Comparison of ENCODE assay signal across 13 cellular contexts in the genomic region with DNA sequence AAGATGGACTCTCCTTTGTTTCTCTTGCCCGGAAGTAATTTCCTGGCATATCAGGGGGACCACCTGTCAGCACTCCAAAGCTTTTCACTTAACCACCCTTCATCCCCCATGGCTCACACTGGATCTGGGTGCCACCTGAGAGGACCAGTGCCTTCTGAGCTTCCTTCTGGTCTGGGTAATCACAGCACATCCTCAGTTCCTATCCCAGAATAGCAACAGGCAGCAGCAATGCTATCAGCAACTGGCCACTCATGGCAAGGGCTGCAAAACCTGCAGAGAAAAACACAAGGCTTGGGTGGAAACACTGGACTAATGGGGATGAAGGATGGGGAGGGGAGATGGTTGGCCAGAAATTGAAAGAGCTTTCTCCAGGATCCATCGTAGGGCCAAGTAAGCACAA. TPM values are rescaled to one million over a fixed set of nuclear protein-coding genes. Genes with fewer than 3 reads are reported as not detected.
"Had no signal": no experiment of that assay in that cellular context is flagged by ENCODE, and none has a peak within 500 bp of the region (broad histone marks: within the 10 kb centered on the region; RNA-seq: fewer than 3 reads in every experiment).

No MANE protein-coding gene starts in this region.

- H3K4me1 ChIP-seq: testis had no signal

- H3K4me3 ChIP-seq: testis had no signal

- H3K27ac ChIP-seq: testis had no signal

- H3K9me3 Mint-ChIP-seq: stimulated activated naive CD8-positive, alpha-beta T cell treated with anti-CD3 and anti-CD28 coated beads, Interleukin-15, amount 100 ng/mL, for 72 hours had no signal

- H3K27me3 Mint-ChIP-seq: activated CD8-positive, alpha-beta T cell treated with anti-CD3 and anti-CD28 coated beads for 36 hours; stimulated activated naive CD8-positive, alpha-beta T cell treated with anti-CD3 and anti-CD28 coated beads, Interleukin-15, amount 100 ng/mL, for 72 hours had no signal

- H3K27ac Mint-ChIP-seq: activated CD8-positive, alpha-beta T cell treated with anti-CD3 and anti-CD28 coated beads for 36 hours; stimulated activated naive CD8-positive, alpha-beta T cell treated with anti-CD3 and anti-CD28 coated beads, Interleukin-15, amount 100 ng/mL, for 72 hours had no signal

- H3K9me3 ChIP-seq: testis had no signal

- ATAC-seq: activated CD8-positive, alpha-beta T cell treated with anti-CD3 and anti-CD28 coated beads for 36 hours; esophagus mucosa; stimulated activated naive CD8-positive, alpha-beta T cell treated with anti-CD3 and anti-CD28 coated beads, Interleukin-15, amount 100 ng/mL, for 72 hours had no signal

- DNase-seq: activated CD4-positive, alpha-beta T cell treated with anti-CD3 and anti-CD28 coated beads for 4 hours; activated CD8-positive, alpha-beta memory T cell treated with anti-CD3 and anti-CD28 coated beads, Interleukin-2, amount 50 U/mL, for 4 hours; activated CD8-positive, alpha-beta T cell treated with anti-CD3 and anti-CD28 coated beads for 36 hours; aorta; left colon; stimulated activated CD4-positive, alpha-beta T cell treated with anti-CD3 and anti-CD28 coated beads, Interleukin-15, amount 100 ng/mL, for 24 hours; stimulated activated CD4-positive, alpha-beta T cell treated with anti-CD3 and anti-CD28 coated beads, Interleukin-4, amount 100 ng/mL, for 24 hours; stimulated activated naive CD8-positive, alpha-beta T cell treated with anti-CD3 and anti-CD28 coated beads, Interleukin-15, amount 100 ng/mL, for 72 hours; testis had no signal

- H3K4me1 Mint-ChIP-seq: stimulated activated naive CD8-positive, alpha-beta T cell treated with anti-CD3 and anti-CD28 coated beads, Interleukin-15, amount 100 ng/mL, for 72 hours had no signal

- H3K27me3 ChIP-seq: testis had no signal

- H3K4me3 Mint-ChIP-seq: activated CD8-positive, alpha-beta T cell treated with anti-CD3 and anti-CD28 coated beads for 36 hours; stimulated activated naive CD8-positive, alpha-beta T cell treated with anti-CD3 and anti-CD28 coated beads, Interleukin-15, amount 100 ng/mL, for 72 hours had no signal

RNA-seq across cellular contexts. Expression of gene STPG4, which starts 59.9 kb away (rescaled TPM):
- total RNA-seq: activated CD8-positive, alpha-beta T cell treated with anti-CD3 and anti-CD28 coated beads for 36 hours; skeletal muscle tissue; ureter had no signal
- polyA plus RNA-seq: neural cell had no signal
